In genomic region chr15:66766282-66767228, GRCh38 we compare ENCODE assay signal across 14 cellular contexts.
DNase-seq lines count a peak whose midpoint lies in the region; ATAC-seq, FAIRE-seq and TF ChIP-seq lines count a peak whose summit lies in the region.
"Had no signal": no experiment of that assay in that cellular context is flagged by ENCODE, and none has a peak within 500 bp of the region (broad histone marks: within the 10 kb centered on the region; RNA-seq: fewer than 3 reads in every experiment).

No MANE protein-coding gene starts in this region.

- dilution Hi-C loops in endothelial cell of umbilical vein (cut with MboI; ENCODE audit: extremely low pct_ligation_motif_present, low sequenced_read_pairs), result no loop called here

- peak overlapping the region; percentile 65 for H3K4me2 ChIP-seq in BLaER1
- H3K4me2 ChIP-seq in endothelial cell of umbilical vein (ENCODE audit: insufficient read depth, low read length), result peak overlapping the region; percentile 48

- intact Hi-C loops in endothelial cell of umbilical vein (cut with micrococcal nuclease), result loop anchor here (1.0 to 2.0 kb wide), 3 partner anchors 8 to 65 kb away; no protein-coding TSS in a partner anchor

- H3K27me3 ChIP-seq in BLaER1, result no peaks in the 10 kb centered on the region
- no peaks in the 10 kb centered on the region for H3K27me3 ChIP-seq in endothelial cell of umbilical vein (ENCODE audit: control insufficient read depth in 2 of 2, insufficient read depth in 2 of 2, low read length in 2 of 2)
- H3K27me3 ChIP-seq: gastrocnemius medialis had no signal

- no peak for ATAC-seq in HG03135 (IDR thresholded peaks at IDR 0.05; ENCODE audit: unreplicated experiment)
- no peak for ATAC-seq in GM18505 (IDR thresholded peaks at IDR 0.05; ENCODE audit: unreplicated experiment)
- ATAC-seq: gastrocnemius medialis had no signal

- no peaks in the 10 kb centered on the region for H3K36me3 Mint-ChIP-seq in osteocyte (ENCODE audit: unreplicated experiment)
- H3K36me3 Mint-ChIP-seq: activated naive CD4-positive, alpha-beta T cell treated with anti-CD3 and anti-CD28 coated beads, Interleukin-2, amount 10 ng/mL, durations not matched to agents 7 days and 5 days had no signal

- H3K4me3 ChIP-seq in BLaER1 (no peak overlapping the region), endothelial cell of umbilical vein (replicated peaks in 1 of 3; ENCODE audit: insufficient read depth in 1 of 3, low read depth in 1 of 3, low read length in 3 of 3) (no peak overlapping the region)
- H3K4me3 ChIP-seq: gastrocnemius medialis had no signal

- H3K9me3 ChIP-seq in BLaER1, result no peaks in the 10 kb centered on the region
- no peaks in the 10 kb centered on the region for H3K9me3 ChIP-seq in endothelial cell of umbilical vein (replicated peaks; ENCODE audit: control insufficient read depth, insufficient read depth, low read length)
- H3K9me3 ChIP-seq: gastrocnemius medialis had no signal

- no peaks in the 10 kb centered on the region for H3K27me3 Mint-ChIP-seq in osteocyte (ENCODE audit: unreplicated experiment)

- H3K27ac ChIP-seq in BLaER1, result no peak overlapping the region
- H3K27ac ChIP-seq in endothelial cell of umbilical vein (ENCODE audit: insufficient read depth, low read depth, low read length), result peak overlapping the region; percentile 84
- H3K27ac ChIP-seq: gastrocnemius medialis had no signal

- H3K4me1 Mint-ChIP-seq in osteocyte (ENCODE audit: unreplicated experiment), result peaks cover 67% of the 10 kb centered on the region

- no TSS peak for BruUV-seq in endothelial cell of umbilical vein (replicated peaks; lab: Mats Ljungman, UMichigan)

- no peak overlapping the region for H2AFZ ChIP-seq in endothelial cell of umbilical vein (ENCODE audit: low read depth, low read length)

- H3K9me1 ChIP-seq in endothelial cell of umbilical vein (replicated peaks; ENCODE audit: control insufficient read depth, extremely low read depth, insufficient read depth, low read length), result no peaks in the 10 kb centered on the region

- no peak overlapping the region for H3K4me3 Mint-ChIP-seq in osteocyte (ENCODE audit: unreplicated experiment)
- H3K4me3 Mint-ChIP-seq: activated naive CD4-positive, alpha-beta T cell treated with anti-CD3 and anti-CD28 coated beads, Interleukin-2, amount 10 ng/mL, durations not matched to agents 7 days and 5 days; IgD-negative memory B cell had no signal

- no peak overlapping the region for H3K9ac ChIP-seq in BLaER1
- peak overlapping the region; percentile 52 for H3K9ac ChIP-seq in endothelial cell of umbilical vein (replicated peaks; ENCODE audit: extremely low read depth, insufficient read depth, low read length)

- CTCF ChIA-PET in endothelial cell of umbilical vein (lab: Charles Lee), result interaction anchor here (0.9 to 1.6 kb wide), 8 partner anchors 12 to 162 kb away, joined by 3 to 6 read pairs (median 4); partner anchors contain the start of gene SMAD6

- no peaks in the 10 kb centered on the region for H3K9me3 Mint-ChIP-seq in osteocyte (ENCODE audit: unreplicated experiment)
- H3K9me3 Mint-ChIP-seq: activated naive CD4-positive, alpha-beta T cell treated with anti-CD3 and anti-CD28 coated beads, Interleukin-2, amount 10 ng/mL, durations not matched to agents 7 days and 5 days; IgD-negative memory B cell; naive B cell had no signal

- H3K4me1 ChIP-seq in BLaER1 (peaks cover 51% of the 10 kb centered on the region), endothelial cell of umbilical vein (ENCODE audit: control insufficient read depth, extremely low read depth, insufficient read depth, low read length) (peaks cover 58% of the 10 kb centered on the region)

- peaks cover 10% of the 10 kb centered on the region for H3K79me2 ChIP-seq in endothelial cell of umbilical vein (ENCODE audit: control insufficient read depth, insufficient read depth, low read length)

- H3K36me3 ChIP-seq in BLaER1 (no peaks in the 10 kb centered on the region), endothelial cell of umbilical vein (ENCODE audit: control insufficient read depth in 2 of 2, extremely low read depth in 1 of 2, insufficient read depth in 2 of 2, low read length in 2 of 2) (no peaks in the 10 kb centered on the region)
- H3K36me3 ChIP-seq: gastrocnemius medialis had no signal

- DNase-seq in NCI-H226 (peak; percentile 44), endothelial cell of umbilical vein (ENCODE audit: low read depth, low spot score) (no peak), osteocyte (ENCODE audit: extremely low spot score, unreplicated experiment) (no peak), DMS79 treated with DMSO at 0.1 percent for 48 hours (lab: John Stamatoyannopoulos, UW) (no peak)
- no peak for DNase-seq in activated CD4-positive, CD25-positive, alpha-beta regulatory T cell (lab: John Stamatoyannopoulos, UW)
- DNase-seq: activated naive CD4-positive, alpha-beta T cell treated with anti-CD3 and anti-CD28 coated beads, Interleukin-2, amount 10 ng/mL, durations not matched to agents 7 days and 5 days; DMS 273 treated with DMSO at 0.1 percent for 48 hours; gastrocnemius medialis; naive B cell; NCI-H774 had no signal

- no peaks in the 10 kb centered on the region for H4K20me1 ChIP-seq in BLaER1
- H4K20me1 ChIP-seq in endothelial cell of umbilical vein (replicated peaks; ENCODE audit: control insufficient read depth, extremely low read depth, insufficient read depth, low read length), result no peaks in the 10 kb centered on the region

- FAIRE-seq in endothelial cell of umbilical vein (lab: Jason Lieb, UNC), result peak; percentile 68

- H3K27ac Mint-ChIP-seq in osteocyte (ENCODE audit: unreplicated experiment), result peak overlapping the region; percentile 88
- H3K27ac Mint-ChIP-seq: activated naive CD4-positive, alpha-beta T cell treated with anti-CD3 and anti-CD28 coated beads, Interleukin-2, amount 10 ng/mL, durations not matched to agents 7 days and 5 days; IgD-negative memory B cell had no signal

- POLR2A ChIA-PET in endothelial cell of umbilical vein (lab: Charles Lee), result no interaction called here

- TF ChIP-seq CTCF in endothelial cell of umbilical vein (IDR thresholded peaks at IDR 0.05; ENCODE audit: extremely low read depth in 1 of 2, insufficient read depth in 1 of 2, low read depth in 1 of 2, low read length in 2 of 2) (no peak), osteocyte (IDR thresholded peaks at IDR 0.05) (no peak)

- TF ChIP-seq POLR2A in endothelial cell of umbilical vein (IDR thresholded peaks at IDR 0.05; ENCODE audit: low read depth, low read length), result no peak
- no peak for TF ChIP-seq POLR2A in GM18505 (IDR thresholded peaks at IDR 0.05; ENCODE audit: borderline replicate concordance, extremely low read depth, insufficient read depth, insufficient read length)

TF ChIP-seq in endothelial cell of umbilical vein, 7 proteins besides CTCF, POLR2A, EP300 and RAD21:
- TF ChIP-seq POLR2AphosphoS5 (IDR thresholded peaks at IDR 0.05; ENCODE audit: insufficient read depth, low read depth, low read length) (no peak), JUN (IDR thresholded peaks at IDR 0.05; ENCODE audit: borderline replicate concordance, insufficient read depth, insufficient read length, low read depth) (no peak), FOS (IDR thresholded peaks at IDR 0.05; ENCODE audit: borderline replicate concordance, insufficient read depth, low read length) (no peak), MYC (IDR thresholded peaks at IDR 0.05; ENCODE audit: low read depth, low read length) (no peak), EZH2 (IDR thresholded peaks at IDR 0.05; ENCODE audit: borderline replicate concordance, low read depth, low read length, severe bottlenecking) (no peak), GATA2 (IDR thresholded peaks at IDR 0.05; ENCODE audit: insufficient read depth, insufficient read length, low read depth, low read length) (no peak)
- TF ChIP-seq, protein P1, sequence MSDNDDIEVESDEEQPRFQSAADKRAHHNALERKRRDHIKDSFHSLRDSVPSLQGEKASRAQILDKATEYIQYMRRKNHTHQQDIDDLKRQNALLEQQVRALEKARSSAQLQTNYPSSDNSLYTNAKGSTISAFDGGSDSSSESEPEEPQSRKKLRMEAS (IDR thresholded peaks at IDR 0.05; ENCODE audit: insufficient read depth, insufficient read length), result no peak
